Comparison of ENCODE assay signal across 7 cellular contexts in the genomic region with DNA sequence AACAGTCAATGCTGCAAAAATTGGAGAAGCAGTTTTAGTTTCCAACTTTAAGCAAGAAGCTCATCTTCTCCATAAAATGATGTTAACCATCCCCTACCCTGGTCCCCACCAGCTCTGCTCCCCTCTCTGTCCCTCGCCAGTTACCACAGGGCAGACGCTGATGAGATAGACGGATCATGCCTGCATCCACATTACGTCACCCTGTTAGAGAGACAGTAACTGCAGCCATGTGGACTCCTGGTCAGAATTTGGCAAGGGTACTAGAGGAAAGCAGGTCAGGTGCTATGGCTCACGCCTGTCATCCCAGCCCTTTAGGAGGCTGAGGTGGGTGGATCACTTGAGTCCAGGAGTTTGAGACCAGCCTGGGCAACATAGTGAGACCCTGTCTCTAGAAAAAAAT.
"Had no signal": no experiment of that assay in that cellular context is flagged by ENCODE, and none has a peak within 500 bp of the region (broad histone marks: within the 10 kb centered on the region; RNA-seq: fewer than 3 reads in every experiment).

No MANE protein-coding gene starts in this region.

- H3K9ac ChIP-seq: KMS-11 had no signal

- FAIRE-seq: H1, H54 had no signal

- DNase-seq: H9, HCEC 1CT, Karpas-422, KBM-7 had no signal

- H3K27ac ChIP-seq: KMS-11 had no signal

- H3K4me2 ChIP-seq: KMS-11 had no signal
